ENCODE assay signal across 1 cellular context in the genomic region with DNA sequence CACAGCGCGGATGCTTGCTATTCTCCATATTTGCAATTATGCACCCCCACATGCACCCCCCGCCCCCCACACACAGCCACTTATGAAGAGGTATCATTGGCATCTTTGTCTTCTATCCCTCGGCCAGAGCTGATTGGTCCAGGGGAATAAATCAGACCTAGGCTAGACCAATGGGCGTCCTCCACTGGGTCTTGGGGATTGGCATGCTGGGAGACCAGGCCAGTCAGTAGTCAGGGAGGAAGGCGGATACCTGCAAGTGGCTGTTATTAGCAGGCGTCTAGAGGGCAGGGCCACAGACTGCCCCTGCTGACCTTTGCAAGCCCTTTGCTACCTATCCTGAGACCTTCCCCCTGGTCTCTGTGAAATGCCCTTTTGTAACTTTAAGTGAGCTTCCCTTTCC.
TF ChIP-seq lines count a peak whose summit lies in the region.

No MANE protein-coding gene starts in this region.

TF ChIP-seq in K562, 482 proteins besides CTCF, POLR2A, EP300 and RAD21 (continued from another document):
- TF ChIP-seq ZNF143 (CRISPR knock-in tag; IDR thresholded peaks at IDR 0.05) (no peak), HMG20B (CRISPR knock-in tag; IDR thresholded peaks at IDR 0.05) (no peak), JUNB (CRISPR knock-in tag; conservative IDR thresholded peaks at IDR 0.05) (no peak), GATAD2B (IDR thresholded peaks at IDR 0.05; ENCODE audit: borderline replicate concordance) (no peak), FOXJ2 (tag; IDR thresholded peaks at IDR 0.05) (no peak), KHSRP (IDR thresholded peaks at IDR 0.05) (no peak), CCNT2 (IDR thresholded peaks at IDR 0.05; ENCODE audit: borderline replicate concordance, extremely low read depth, insufficient read length, low read depth, low read length) (no peak), POLR2G (IDR thresholded peaks at IDR 0.05; ENCODE audit: low read depth, low read length) (no peak), ZBTB7A (IDR thresholded peaks at IDR 0.05; ENCODE audit: borderline replicate concordance, control insufficient read depth, low read depth, low read length) (no peak), ZKSCAN8 (CRISPR knock-in tag; IDR thresholded peaks at IDR 0.05) (no peak), MBD2 (IDR thresholded peaks at IDR 0.05; ENCODE audit: borderline replicate concordance, low read depth) (no peak), NONO (IDR thresholded peaks at IDR 0.05; ENCODE audit: low read depth in 2 of 2, low read length in 1 of 2) (no peak)
- TF ChIP-seq, protein P1, sequence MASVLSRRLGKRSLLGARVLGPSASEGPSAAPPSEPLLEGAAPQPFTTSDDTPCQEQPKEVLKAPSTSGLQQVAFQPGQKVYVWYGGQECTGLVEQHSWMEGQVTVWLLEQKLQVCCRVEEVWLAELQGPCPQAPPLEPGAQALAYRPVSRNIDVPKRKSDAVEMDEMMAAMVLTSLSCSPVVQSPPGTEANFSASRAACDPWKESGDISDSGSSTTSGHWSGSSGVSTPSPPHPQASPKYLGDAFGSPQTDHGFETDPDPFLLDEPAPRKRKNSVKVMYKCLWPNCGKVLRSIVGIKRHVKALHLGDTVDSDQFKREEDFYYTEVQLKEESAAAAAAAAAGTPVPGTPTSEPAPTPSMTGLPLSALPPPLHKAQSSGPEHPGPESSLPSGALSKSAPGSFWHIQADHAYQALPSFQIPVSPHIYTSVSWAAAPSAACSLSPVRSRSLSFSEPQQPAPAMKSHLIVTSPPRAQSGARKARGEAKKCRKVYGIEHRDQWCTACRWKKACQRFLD (CRISPR knock-in tag; IDR thresholded peaks at IDR 0.05), result no peak
- TF ChIP-seq, protein P2, sequence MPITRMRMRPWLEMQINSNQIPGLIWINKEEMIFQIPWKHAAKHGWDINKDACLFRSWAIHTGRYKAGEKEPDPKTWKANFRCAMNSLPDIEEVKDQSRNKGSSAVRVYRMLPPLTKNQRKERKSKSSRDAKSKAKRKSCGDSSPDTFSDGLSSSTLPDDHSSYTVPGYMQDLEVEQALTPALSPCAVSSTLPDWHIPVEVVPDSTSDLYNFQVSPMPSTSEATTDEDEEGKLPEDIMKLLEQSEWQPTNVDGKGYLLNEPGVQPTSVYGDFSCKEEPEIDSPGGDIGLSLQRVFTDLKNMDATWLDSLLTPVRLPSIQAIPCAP (CRISPR knock-in tag; IDR thresholded peaks at IDR 0.05; ENCODE audit: borderline replicate concordance), result no peak
- TF ChIP-seq, protein P3, sequence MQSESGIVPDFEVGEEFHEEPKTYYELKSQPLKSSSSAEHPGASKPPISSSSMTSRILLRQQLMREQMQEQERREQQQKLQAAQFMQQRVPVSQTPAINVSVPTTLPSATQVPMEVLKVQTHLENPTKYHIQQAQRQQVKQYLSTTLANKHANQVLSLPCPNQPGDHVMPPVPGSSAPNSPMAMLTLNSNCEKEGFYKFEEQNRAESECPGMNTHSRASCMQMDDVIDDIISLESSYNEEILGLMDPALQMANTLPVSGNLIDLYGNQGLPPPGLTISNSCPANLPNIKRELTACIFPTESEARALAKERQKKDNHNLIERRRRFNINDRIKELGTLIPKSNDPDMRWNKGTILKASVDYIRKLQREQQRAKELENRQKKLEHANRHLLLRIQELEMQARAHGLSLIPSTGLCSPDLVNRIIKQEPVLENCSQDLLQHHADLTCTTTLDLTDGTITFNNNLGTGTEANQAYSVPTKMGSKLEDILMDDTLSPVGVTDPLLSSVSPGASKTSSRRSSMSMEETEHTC (IDR thresholded peaks at IDR 0.05), result no peak
